1 cellular context compared by ENCODE assay signal in the genomic region with DNA sequence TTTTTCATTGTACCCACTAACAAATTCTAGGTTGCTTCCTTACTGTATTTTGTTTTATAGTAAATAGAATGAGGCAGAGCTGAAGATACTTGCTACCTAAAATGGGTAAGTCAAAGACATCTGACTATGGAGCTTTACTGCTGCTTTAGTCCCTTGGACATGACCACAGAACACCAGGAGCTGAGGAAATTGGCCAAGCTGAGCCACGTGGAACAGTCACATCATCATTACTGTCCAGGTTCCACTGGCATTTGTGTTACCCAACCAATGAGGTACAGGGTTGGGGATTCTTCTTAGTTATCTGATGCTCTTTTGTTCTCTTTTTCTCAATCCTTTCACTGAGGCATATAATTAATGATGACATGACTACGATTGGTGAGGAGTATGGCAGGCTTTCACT.
TF ChIP-seq lines count a peak whose summit lies in the region.

No MANE protein-coding gene starts in this region.

TF ChIP-seq in IMR-90, 13 proteins besides CTCF, POLR2A, EP300 and RAD21:
- TF ChIP-seq, protein P1, sequence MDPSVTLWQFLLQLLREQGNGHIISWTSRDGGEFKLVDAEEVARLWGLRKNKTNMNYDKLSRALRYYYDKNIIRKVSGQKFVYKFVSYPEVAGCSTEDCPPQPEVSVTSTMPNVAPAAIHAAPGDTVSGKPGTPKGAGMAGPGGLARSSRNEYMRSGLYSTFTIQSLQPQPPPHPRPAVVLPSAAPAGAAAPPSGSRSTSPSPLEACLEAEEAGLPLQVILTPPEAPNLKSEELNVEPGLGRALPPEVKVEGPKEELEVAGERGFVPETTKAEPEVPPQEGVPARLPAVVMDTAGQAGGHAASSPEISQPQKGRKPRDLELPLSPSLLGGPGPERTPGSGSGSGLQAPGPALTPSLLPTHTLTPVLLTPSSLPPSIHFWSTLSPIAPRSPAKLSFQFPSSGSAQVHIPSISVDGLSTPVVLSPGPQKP (IDR thresholded peaks at IDR 0.05; ENCODE audit: borderline replicate concordance, low read depth, low read length): no peak
- TF ChIP-seq RFX5 (IDR thresholded peaks at IDR 0.05; ENCODE audit: low read depth, low read length) (no peak), MXI1 (IDR thresholded peaks at IDR 0.05; ENCODE audit: borderline replicate concordance, low read depth, low read length) (no peak), CHD1 (IDR thresholded peaks at IDR 0.05; ENCODE audit: low read depth, low read length) (no peak), BHLHE40 (IDR thresholded peaks at IDR 0.05; ENCODE audit: low read depth, low read length) (no peak), RCOR1 (IDR thresholded peaks at IDR 0.05; ENCODE audit: insufficient replicate concordance, low read length) (no peak), SMC3 (IDR thresholded peaks at IDR 0.05; ENCODE audit: low read depth, low read length) (no peak), MAFK (IDR thresholded peaks at IDR 0.05; ENCODE audit: low read depth, low read length) (no peak), CEBPB (IDR thresholded peaks at IDR 0.05; ENCODE audit: low read depth, low read length) (no peak), NFE2L2 (IDR thresholded peaks at IDR 0.05; ENCODE audit: low read depth, low read length) (no peak)
- TF ChIP-seq, protein P2, sequence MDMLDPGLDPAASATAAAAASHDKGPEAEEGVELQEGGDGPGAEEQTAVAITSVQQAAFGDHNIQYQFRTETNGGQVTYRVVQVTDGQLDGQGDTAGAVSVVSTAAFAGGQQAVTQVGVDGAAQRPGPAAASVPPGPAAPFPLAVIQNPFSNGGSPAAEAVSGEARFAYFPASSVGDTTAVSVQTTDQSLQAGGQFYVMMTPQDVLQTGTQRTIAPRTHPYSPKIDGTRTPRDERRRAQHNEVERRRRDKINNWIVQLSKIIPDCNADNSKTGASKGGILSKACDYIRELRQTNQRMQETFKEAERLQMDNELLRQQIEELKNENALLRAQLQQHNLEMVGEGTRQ (IDR thresholded peaks at IDR 0.05; ENCODE audit: low read depth, low read length): no peak
TF ChIP-seq in IMR-90: peak in this region for 0.
